ENCODE assay signal across 1 cellular context in genomic region chr19:19461671-19462622, GRCh38.
TF ChIP-seq lines count a peak whose summit lies in the region.

No MANE protein-coding gene starts in this region.

TF ChIP-seq in K562, 482 proteins besides CTCF, POLR2A, EP300 and RAD21:
- no peak for TF ChIP-seq MGA (IDR thresholded peaks at IDR 0.05)
- TF ChIP-seq NFIC (IDR thresholded peaks at IDR 0.05): peak; percentile 62
- peak; percentile 47; the same call in 1 of the 2 replicates for TF ChIP-seq ZBTB7A (IDR thresholded peaks at IDR 0.05; ENCODE audit: borderline replicate concordance, control insufficient read depth, low read depth, low read length)
- peak; percentile 34; the same call in 1 of the 2 replicates for TF ChIP-seq VEZF1 (CRISPR knock-in tag; IDR thresholded peaks at IDR 0.05)
- no peak for TF ChIP-seq ZNF707 (CRISPR knock-in tag; conservative IDR thresholded peaks at IDR 0.05)
- peak; percentile 76 for TF ChIP-seq ZBTB33 (CRISPR knock-in tag; IDR thresholded peaks at IDR 0.05)
- peak; percentile 52 for TF ChIP-seq TFAP4 (CRISPR knock-in tag; IDR thresholded peaks at IDR 0.05; ENCODE audit: borderline replicate concordance)
- peak; percentile 22 for TF ChIP-seq DACH1 (IDR thresholded peaks at IDR 0.05; ENCODE audit: partially characterized antibody)
- peak in 1 of 2 experiments; percentile 43; a peak in 1 of 4 replicates for TF ChIP-seq SIN3A (IDR thresholded peaks at IDR 0.05; ENCODE audit: borderline replicate concordance in 2 of 2, control insufficient read depth in 1 of 2, low read depth in 2 of 2, low read length in 2 of 2)
- peak; percentile 38; the same call in 1 of the 2 replicates for TF ChIP-seq POLR2G (IDR thresholded peaks at IDR 0.05; ENCODE audit: low read depth, low read length)
- TF ChIP-seq TCFL5 (CRISPR knock-in tag; conservative IDR thresholded peaks at IDR 0.05): no peak
TF ChIP-seq in K562: peak in this region for 8.
